Comparison of ENCODE assay signal across 8 cellular contexts in the genomic region with DNA sequence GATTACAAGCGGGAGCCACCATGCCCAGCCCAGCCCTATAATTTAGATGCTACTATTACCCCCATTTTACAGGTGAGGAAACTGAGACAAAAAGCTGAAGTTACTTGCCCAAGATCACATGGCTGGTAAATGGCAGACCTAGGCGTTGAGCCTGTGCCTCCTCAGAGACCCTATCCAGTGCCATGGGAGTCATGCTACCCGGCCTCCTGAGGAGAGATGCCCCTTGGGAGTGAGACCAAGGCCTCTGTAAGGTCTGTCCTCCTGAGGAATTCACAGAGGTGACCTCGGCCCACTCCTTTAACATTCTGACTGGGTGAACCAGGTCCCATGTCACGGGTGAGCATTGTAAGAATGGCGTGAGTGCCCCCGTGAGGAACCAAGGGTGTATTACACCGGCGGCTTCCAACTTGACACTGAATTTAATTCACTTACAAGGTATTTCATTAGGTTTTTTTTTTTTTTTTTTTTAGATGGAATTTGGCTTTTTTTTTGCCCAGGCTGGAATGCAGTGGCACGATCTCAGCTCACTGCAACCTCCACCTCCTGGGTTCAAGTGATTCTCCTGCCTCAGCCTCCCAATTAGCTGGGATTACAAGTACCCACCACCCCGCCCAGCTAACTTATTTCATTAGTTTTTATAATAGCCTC.
DNase-seq lines count a peak whose midpoint lies in the region; ATAC-seq and TF ChIP-seq lines count a peak whose summit lies in the region.

No MANE protein-coding gene starts in this region.

- TF ChIP-seq CTCF in SU-DHL-6 (IDR thresholded peaks at IDR 0.05; ENCODE audit: insufficient read depth, low read length, poor library complexity, severe bottlenecking) (peak; percentile 72), heart left ventricle (IDR thresholded peaks at IDR 0.05) (peak; percentile 82 to 93 (median 87)), vagina (IDR thresholded peaks at IDR 0.05) (peak; percentile 80 to 88 (median 84))

- 28 to 38% (median 34%) methylated on average over 9 to 11 of the region's 11 CpGs for WGBS in heart left ventricle, 4 donors

- 0 out of 2 replicates have a peak, but pooled peaks cover 4% of the 10 kb centered on the region for H3F3A ChIP-seq in SU-DHL-6 (ENCODE audit: insufficient read depth)

- H3K27ac ChIP-seq in SU-DHL-6 (ENCODE audit: low read depth, low read length) (no peak overlapping the region), heart left ventricle (peak overlapping the region in 1 of 12 donors; percentile 71), vagina (no peak overlapping the region)

- H3K9me2 ChIP-seq in SU-DHL-6 (replicated peaks; ENCODE audit: insufficient read depth, low read length) = no peaks in the 10 kb centered on the region

- DNase-seq in DMS79 (lab: John Stamatoyannopoulos, UW) (peak; percentile 5), HuH-7.5 (ENCODE audit: low spot score) (peak; percentile 82), heart left ventricle (peak in 3 of 5 donors; percentile 50 to 60 (median 59)), putamen (ENCODE audit: low spot score) (peak; percentile 22), vagina (ENCODE audit: extremely low spot score in 2 of 2) (no peak), cortex of kidney (lab: John Stamatoyannopoulos, UW) (no peak)
- DNase-seq in activated naive CD8-positive, alpha-beta T cell treated with anti-CD3 and anti-CD28 coated beads for 36 hours = peak; percentile 62

- H4K20me1 ChIP-seq in SU-DHL-6 (ENCODE audit: low read depth, low read length) = no peaks in the 10 kb centered on the region

- intact Hi-C loops in heart left ventricle (cut with DNase I) (loop anchor here (1.0 to 10.0 kb wide), 11 partner anchors 75 to 361 kb away; a partner anchor contains a TSS), vagina (cut with DNase I) (loop anchor here (5.0 kb wide), 1 partner anchor 255 kb away; no protein-coding TSS in a partner anchor)

- H3K4me1 ChIP-seq in heart left ventricle = no peaks in the 10 kb centered on the region
- H3K4me1 ChIP-seq in vagina = no peaks in the 10 kb centered on the region

- H3K27me3 ChIP-seq in SU-DHL-6 (ENCODE audit: low read length) (no peaks in the 10 kb centered on the region), heart left ventricle (no peaks in the 10 kb centered on the region), vagina (no peaks in the 10 kb centered on the region)

- no peak overlapping the region for H2AFZ ChIP-seq in SU-DHL-6 (ENCODE audit: low read depth, low read length, severe bottlenecking)

- H3K9ac ChIP-seq in SU-DHL-6 (ENCODE audit: low read length) = no peak overlapping the region

- peaks cover 11% of the 10 kb centered on the region for H3K36me3 ChIP-seq in SU-DHL-6 (ENCODE audit: low read length)
- H3K36me3 ChIP-seq in heart left ventricle = peaks cover 0 to 90% (median 55%) of the 10 kb centered on the region in 9 donors
- H3K36me3 ChIP-seq in vagina = peaks cover 0 to 56% of the 10 kb centered on the region in 2 donors

- H3K4me3 Mint-ChIP-seq in activated naive CD8-positive, alpha-beta T cell treated with anti-CD3 and anti-CD28 coated beads for 36 hours = no peak overlapping the region

- no peak overlapping the region for H3K27ac Mint-ChIP-seq in activated naive CD8-positive, alpha-beta T cell treated with anti-CD3 and anti-CD28 coated beads for 36 hours

- H3K4me1 Mint-ChIP-seq in activated naive CD8-positive, alpha-beta T cell treated with anti-CD3 and anti-CD28 coated beads for 36 hours = no peaks in the 10 kb centered on the region

- H3K79me2 ChIP-seq in SU-DHL-6 (ENCODE audit: insufficient read depth, low read length) = no peaks in the 10 kb centered on the region

- H3K27me3 Mint-ChIP-seq in activated naive CD8-positive, alpha-beta T cell treated with anti-CD3 and anti-CD28 coated beads for 36 hours = no peaks in the 10 kb centered on the region

- H3K4me3 ChIP-seq in SU-DHL-6 (ENCODE audit: insufficient read depth, low read length, poor library complexity, severe bottlenecking) = no peak overlapping the region
- no peak overlapping the region for H3K4me3 ChIP-seq in heart left ventricle
- H3K4me3 ChIP-seq in vagina = no peak overlapping the region

- no peak for TF ChIP-seq POLR2A in heart left ventricle (IDR thresholded peaks at IDR 0.05)
- no peak for TF ChIP-seq POLR2A in vagina (IDR thresholded peaks at IDR 0.05)

- ATAC-seq in heart left ventricle = peak; percentile 64 to 88 (median 85)

- peaks cover 9% of the 10 kb centered on the region for H3K9me3 Mint-ChIP-seq in activated naive CD8-positive, alpha-beta T cell treated with anti-CD3 and anti-CD28 coated beads for 36 hours

- H3K36me3 Mint-ChIP-seq in activated naive CD8-positive, alpha-beta T cell treated with anti-CD3 and anti-CD28 coated beads for 36 hours = peaks cover 50% of the 10 kb centered on the region

- H3K9me3 ChIP-seq in SU-DHL-6 (ENCODE audit: insufficient read depth, low read length) (no peaks in the 10 kb centered on the region), heart left ventricle (peaks cover 0 to 11% (median 6%) of the 10 kb centered on the region in 12 donors), vagina (no peaks in the 10 kb centered on the region)

- H3K4me2 ChIP-seq in SU-DHL-6 (ENCODE audit: low read depth, low read length, poor library complexity, severe bottlenecking) = no peak overlapping the region

Comparison
In these comparisons a context has a peak if more than half of its experiments do, and no peak if none do; other contexts are left out.
1. DNase-seq: peak in DMS79 (single experiment), HuH-7.5 (single experiment), activated naive CD8-positive, alpha-beta T cell treated with anti-CD3 and anti-CD28 coated beads for 36 hours (single experiment), heart left ventricle (3 of 5) and putamen (single experiment); none in vagina (0 of 2) and cortex of kidney (single experiment).
2. Peak in every context shown above with its lines, with median percentiles within 50 percentile points of each other: CTCF ChIP-seq.